ENCODE assay signal across 29 cellular contexts in genomic region chr18:22021701-22022100, GRCh38.
A peak's percentile ranks its signal among the peaks of the same experiment; 100 is the strongest.
DNase-seq lines count a peak whose midpoint lies in the region; ATAC-seq and TF ChIP-seq lines count a peak whose summit lies in the region.
"Had no signal": no experiment of that assay in that cellular context is flagged by ENCODE, and none has a peak within 500 bp of the region (broad histone marks: within the 10 kb centered on the region; RNA-seq: fewer than 3 reads in every experiment).

No MANE protein-coding gene starts in this region.

- TF ChIP-seq CTCF in colonic mucosa (IDR thresholded peaks at IDR 0.05) (no peak), upper lobe of right lung (IDR thresholded peaks at IDR 0.05) (no peak)

- H3K9ac ChIP-seq in colonic mucosa (ENCODE audit: low read depth in 2 of 2, low read length in 2 of 2) = peak overlapping the region in 1 of 2 donors; percentile 13
- H3K9ac ChIP-seq: SK-N-SH had no signal

- intact Hi-C loops in colonic mucosa (cut with DNase I) (no loop called here), upper lobe of right lung (cut with DNase I) (no loop called here)

- DNase-seq in HT-29 (ENCODE audit: low spot score) (peak; percentile 36), colonic mucosa (peak; percentile 83), mesenteric fat pad (ENCODE audit: low spot score) (peak; percentile 81), upper lobe of right lung (peak; percentile 68), AG20443 (ENCODE audit: low spot score) (no peak)
- DNase-seq: activated CD4-positive, alpha-beta T cell treated with anti-CD3 and anti-CD28 coated beads, Interleukin-2, amount 50 U/mL, for 1 hour; activated CD4-positive, CD25-positive, alpha-beta regulatory T cell; activated effector memory CD4-positive, alpha-beta T cell treated with anti-CD3 and anti-CD28 coated beads, Interleukin-2, amount 50 U/mL, for 16 hours; activated naive CD8-positive, alpha-beta T cell treated with anti-CD3 and anti-CD28 coated beads for 36 hours; activated T-cell treated with anti-CD3 and anti-CD28 coated beads, Interleukin-2, amount 50 U/mL, for 24 hours; anterior cingulate cortex; HCEC 1CT; hypothalamus; immature natural killer cell; Kasumi-1; left cardiac atrium; naive thymus-derived CD4-positive, alpha-beta T cell; NCI-H1417; NCI-H446 treated with DMSO at 0.1 percent for 48 hours; PC-9; psoas muscle; sigmoid colon; SK-N-SH; stimulated activated CD4-positive, alpha-beta T cell treated with anti-CD3 and anti-CD28 coated beads, Interleukin-12 subunit alpha, Interleukin-12 subunit beta, amount 100 ng/mL, for 4 hours; stimulated activated CD4-positive, alpha-beta T cell treated with anti-CD3 and anti-CD28 coated beads, Interleukin-2, amount 100 ng/mL, for 48 hours; thyroid gland had no signal

- H3K27me3 ChIP-seq in colonic mucosa = no peaks in the 10 kb centered on the region
- no peaks in the 10 kb centered on the region for H3K27me3 ChIP-seq in upper lobe of right lung
- H3K27me3 ChIP-seq: sigmoid colon, thyroid gland had no signal

- H3K27ac ChIP-seq in colonic mucosa (peak overlapping the region; percentile 71), upper lobe of right lung (no peak overlapping the region)
- H3K27ac ChIP-seq: PC-9, psoas muscle, sigmoid colon, thyroid gland had no signal

- H3K4me1 ChIP-seq in colonic mucosa (peaks cover 12% of the 10 kb centered on the region), upper lobe of right lung (no peaks in the 10 kb centered on the region)
- H3K4me1 ChIP-seq: psoas muscle, sigmoid colon, thyroid gland had no signal

- ATAC-seq in upper lobe of right lung (peak; percentile 70), HG03378 (IDR thresholded peaks at IDR 0.05; ENCODE audit: unreplicated experiment) (no peak), GM21619 (IDR thresholded peaks at IDR 0.05; ENCODE audit: unreplicated experiment) (no peak)
- ATAC-seq: left cardiac atrium; naive thymus-derived CD4-positive, alpha-beta T cell; psoas muscle; Right ventricle myocardium inferior had no signal

- H3K9me3 ChIP-seq in colonic mucosa (no peaks in the 10 kb centered on the region), upper lobe of right lung (no peaks in the 10 kb centered on the region)
- H3K9me3 ChIP-seq: psoas muscle, sigmoid colon, SK-N-SH, thyroid gland had no signal

- H3K36me3 ChIP-seq in colonic mucosa (no peaks in the 10 kb centered on the region), upper lobe of right lung (no peaks in the 10 kb centered on the region)
- H3K36me3 ChIP-seq: sigmoid colon, thyroid gland had no signal

- H3K4me3 ChIP-seq in colonic mucosa (no peak overlapping the region), upper lobe of right lung (no peak overlapping the region)
- H3K4me3 ChIP-seq: PC-9, psoas muscle, sigmoid colon, thyroid gland had no signal
